In genomic region chr5:44345871-44346270, GRCh38 we compare ENCODE assay signal across 31 cellular contexts. TPM values are rescaled to one million over a fixed set of nuclear protein-coding genes. Genes with fewer than 3 reads are reported as not detected.
"Had no signal": no experiment of that assay in that cellular context is flagged by ENCODE, and none has a peak within 500 bp of the region (broad histone marks: within the 10 kb centered on the region; RNA-seq: fewer than 3 reads in every experiment).

No MANE protein-coding gene starts in this region.

- H3K4me1 ChIP-seq: left lung, lower lobe of right lung, right atrium auricular region, right lobe of liver, stomach, testis, thyroid gland, transverse colon, upper lobe of left lung had no signal

- H3K27me3 ChIP-seq: left lung, ovary, right atrium auricular region, right lobe of liver, stomach, testis, thyroid gland, transverse colon, upper lobe of left lung had no signal

- H3K27ac ChIP-seq: left lung, lower lobe of right lung, ovary, right atrium auricular region, right lobe of liver, stomach, testis, thyroid gland, transverse colon, upper lobe of left lung had no signal

- H3K4me3 ChIP-seq: left lung, lower lobe of right lung, ovary, right atrium auricular region, right lobe of liver, smooth muscle cell, stomach, testis, thyroid gland, transverse colon, upper lobe of left lung had no signal

- ATAC-seq: left colon; left lung; lower lobe of right lung; natural killer cell; right lobe of liver; stimulated activated memory B cell treated with anti-CD40 and anti-IgM and Interleukin-4, amounts not matched to agents 10 μg/mL and 1 μg/mL and 100 μg/mL, for 72 hours; stimulated activated naive CD8-positive, alpha-beta T cell treated with anti-CD3 and anti-CD28 coated beads, Interleukin-15, Interleukin-2, amounts not matched to agents 100 U/mL and 50 U/mL, for 24 hours had no signal

- H3K27ac Mint-ChIP-seq: mesothelial cell of epicardium; natural killer cell; stimulated activated memory B cell treated with anti-CD40 and anti-IgM and Interleukin-4, amounts not matched to agents 10 μg/mL and 1 μg/mL and 100 μg/mL, for 72 hours had no signal

- H3K4me2 ChIP-seq: smooth muscle cell had no signal

- H3K4me1 Mint-ChIP-seq: mesothelial cell of epicardium; naive B cell; natural killer cell; stimulated activated memory B cell treated with anti-CD40 and anti-IgM and Interleukin-4, amounts not matched to agents 10 μg/mL and 1 μg/mL and 100 μg/mL, for 72 hours had no signal

- DNase-seq: hippocampal formation; left colon; left lung; lower lobe of right lung; mammary epithelial cell; mesenchymal stem cell; naive B cell; natural killer cell; ovary; right lobe of liver; stimulated activated CD4-positive, alpha-beta T cell treated with anti-CD3 and anti-CD28 coated beads, Interleukin-1b, Interleukin-23, amount 100 ng/mL, for 48 hours; stimulated activated CD4-positive, alpha-beta T cell treated with anti-CD3 and anti-CD28 coated beads, Interleukin-2, amount 100 ng/mL, for 48 hours; stimulated activated CD4-positive, alpha-beta T cell treated with anti-CD3 and anti-CD28 coated beads, Interleukin-4, amount 100 ng/mL, for 4 hours; stimulated activated CD8-positive, alpha-beta memory T cell treated with anti-CD3 and anti-CD28 coated beads, Interleukin-4, amount 100 ng/mL, for 48 hours; stimulated activated naive CD8-positive, alpha-beta T cell treated with anti-CD3 and anti-CD28 coated beads, Interleukin-15, Interleukin-2, amounts not matched to agents 100 U/mL and 50 U/mL, for 24 hours; stomach; testis; thyroid gland; transverse colon; upper lobe of left lung had no signal

- H3K27me3 Mint-ChIP-seq: naive B cell; progenitor cell of endocrine pancreas; stimulated activated memory B cell treated with anti-CD40 and anti-IgM and Interleukin-4, amounts not matched to agents 10 μg/mL and 1 μg/mL and 100 μg/mL, for 72 hours had no signal

- H3K4me3 Mint-ChIP-seq: mesothelial cell of epicardium; naive B cell; natural killer cell; stimulated activated memory B cell treated with anti-CD40 and anti-IgM and Interleukin-4, amounts not matched to agents 10 μg/mL and 1 μg/mL and 100 μg/mL, for 72 hours had no signal

- H3K36me3 Mint-ChIP-seq: mesothelial cell of epicardium; naive B cell; natural killer cell; stimulated activated memory B cell treated with anti-CD40 and anti-IgM and Interleukin-4, amounts not matched to agents 10 μg/mL and 1 μg/mL and 100 μg/mL, for 72 hours had no signal

- H3K9me3 ChIP-seq: left lung, lower lobe of right lung, ovary, right atrium auricular region, right lobe of liver, stomach, testis, thyroid gland, transverse colon, upper lobe of left lung had no signal

- H3K36me3 ChIP-seq: left lung, lower lobe of right lung, ovary, right atrium auricular region, right lobe of liver, stomach, thyroid gland, transverse colon, upper lobe of left lung had no signal

- H3K9me3 Mint-ChIP-seq: mesothelial cell of epicardium had no signal

- FAIRE-seq: keratinocyte, urothelium cell line had no signal

RNA-seq across cellular contexts. Expression of gene FGF10, which starts 43.3 kb away (rescaled TPM):
- total RNA-seq: mammary epithelial cell, mononuclear cell, natural killer cell, pulmonary artery endothelial cell, renal cortical epithelial cell had no signal
- polyA plus RNA-seq: keratinocyte, mammary epithelial cell, neural cell, smooth muscle cell had no signal
